19 cellular contexts compared by ENCODE assay signal in genomic region chr3:49453621-49454315, GRCh38. TPM values are rescaled to one million over a fixed set of nuclear protein-coding genes. Genes with fewer than 3 reads are reported as not detected.
A peak's percentile ranks its signal among the peaks of the same experiment; 100 is the strongest.
DNase-seq lines count a peak whose midpoint lies in the region; FAIRE-seq and TF ChIP-seq lines count a peak whose summit lies in the region.
"Had no signal": no experiment of that assay in that cellular context is flagged by ENCODE, and none has a peak within 500 bp of the region (broad histone marks: within the 10 kb centered on the region; RNA-seq: fewer than 3 reads in every experiment).

No MANE protein-coding gene starts in this region.

- no peak for FAIRE-seq in astrocyte (lab: Jason Lieb, UNC)
- FAIRE-seq: D721Med, GM12891, GM19239, H54 had no signal

- H3K4me1 ChIP-seq in BLaER1 treated with 17β-estradiol and CSF1 and Interleukin-3, amounts not matched to agents 10 nM and 100 nM: peaks cover 2 to 29% (median 18%) of the 10 kb centered on the region in 10 experiments; a peak in 18 of 20 replicates
- H3K4me1 ChIP-seq in astrocyte (ENCODE audit: insufficient read depth, low read length) (peaks cover 5% of the 10 kb centered on the region), colonic mucosa (no peaks in the 10 kb centered on the region)

- 0 out of 22 replicates have a peak overlapping the region, but pooled peaks of 1 of the 11 experiments have one; percentile 44 for H3K9ac ChIP-seq in BLaER1 treated with 17β-estradiol and CSF1 and Interleukin-3, amounts not matched to agents 10 nM and 100 nM
- H3K9ac ChIP-seq in astrocyte (ENCODE audit: low read length) (no peak overlapping the region), colonic mucosa (ENCODE audit: low read depth in 2 of 2, low read length in 2 of 2) (no peak overlapping the region)
- H3K9ac ChIP-seq: GM23248 had no signal

- no peaks in the 10 kb centered on the region for H3K27me3 ChIP-seq in BLaER1 treated with 17β-estradiol and CSF1 and Interleukin-3, amounts not matched to agents 10 nM and 100 nM
- no peaks in the 10 kb centered on the region for H3K27me3 ChIP-seq in astrocyte (ENCODE audit: insufficient read depth, low read length)
- no peaks in the 10 kb centered on the region for H3K27me3 ChIP-seq in colonic mucosa

- peak overlapping the region; percentile 58 for H3K27ac Mint-ChIP-seq in astrocyte (ENCODE audit: unreplicated experiment)
- H3K27ac Mint-ChIP-seq in nephron: peak overlapping the region; percentile 23 to 90 (median 60)
- H3K27ac Mint-ChIP-seq: HFFc6 had no signal

- DNase-seq in astrocyte (ENCODE audit: low read depth): no peak
- DNase-seq in iPS-NIHi7 (ENCODE audit: extremely low spot score): no peak
- no peak for DNase-seq in colonic mucosa
- no peak for DNase-seq in SIG-M5 (lab: John Stamatoyannopoulos, UW)
- DNase-seq in kidney glomerular epithelial cell (lab: John Stamatoyannopoulos, UW): no peak
- DNase-seq: 8988T; C1 segment of cervical spinal cord; CD4-positive, CD25-positive, alpha-beta regulatory T cell; GM23248; HCEC 1CT; HFFc6 had no signal

- peaks cover 10% of the 10 kb centered on the region for H3K4me1 Mint-ChIP-seq in astrocyte (ENCODE audit: low read depth, unreplicated experiment)
- peaks cover 37% of the 10 kb centered on the region for H3K4me1 Mint-ChIP-seq in nephron

- H3K4me3 ChIP-seq in BLaER1 treated with 17β-estradiol and CSF1 and Interleukin-3, amounts not matched to agents 10 nM and 100 nM: no peak overlapping the region
- H3K4me3 ChIP-seq in astrocyte (ENCODE audit: insufficient read depth, low read depth, low read length): no peak overlapping the region
- no peak overlapping the region for H3K4me3 ChIP-seq in colonic mucosa
- H3K4me3 ChIP-seq: GM23248 had no signal

- no peak for TF ChIP-seq CTCF in astrocyte (IDR thresholded peaks at IDR 0.05; ENCODE audit: insufficient read depth, low read depth, low read length)
- TF ChIP-seq CTCF in nephron (IDR thresholded peaks at IDR 0.05; ENCODE audit: unreplicated experiment in 3 of 3): no peak
- TF ChIP-seq CTCF in colonic mucosa (IDR thresholded peaks at IDR 0.05): no peak

- no peaks in the 10 kb centered on the region for H3K36me3 Mint-ChIP-seq in astrocyte (ENCODE audit: low read depth, unreplicated experiment)
- H3K36me3 Mint-ChIP-seq in nephron (ENCODE audit: low read depth): no peaks in the 10 kb centered on the region
- H3K36me3 Mint-ChIP-seq: CD4-positive, CD25-positive, alpha-beta regulatory T cell had no signal

- peak overlapping the region in 8 of 11 experiments; percentile 41 to 62 (median 53); a peak in 15 of 22 replicates for H3K4me2 ChIP-seq in BLaER1 treated with 17β-estradiol and CSF1 and Interleukin-3, amounts not matched to agents 10 nM and 100 nM
- no peak overlapping the region for H3K4me2 ChIP-seq in astrocyte (ENCODE audit: low read length)

- intact Hi-C loops in colonic mucosa (cut with DNase I): no loop called here

- no peak overlapping the region for H2AFZ ChIP-seq in astrocyte (ENCODE audit: low read depth, low read length)
- H2AFZ ChIP-seq: GM23248 had no signal

- H3K79me2 ChIP-seq in astrocyte (ENCODE audit: insufficient read depth, low read length): no peaks in the 10 kb centered on the region

- H3K9me3 Mint-ChIP-seq in astrocyte (ENCODE audit: unreplicated experiment) (no peaks in the 10 kb centered on the region), nephron (no peaks in the 10 kb centered on the region)
- H3K9me3 Mint-ChIP-seq: CD4-positive, CD25-positive, alpha-beta regulatory T cell; HFFc6 had no signal

- H3K4me3 Mint-ChIP-seq in astrocyte (ENCODE audit: unreplicated experiment): no peak overlapping the region
- H3K4me3 Mint-ChIP-seq in nephron: peak overlapping the region in 1 of 3 experiments; percentile 10
- H3K4me3 Mint-ChIP-seq: CD4-positive, CD25-positive, alpha-beta regulatory T cell; HFFc6 had no signal

- H3K9me3 ChIP-seq in BLaER1 treated with 17β-estradiol and CSF1 and Interleukin-3, amounts not matched to agents 10 nM and 100 nM (replicated peaks in 1 of 11): no peaks in the 10 kb centered on the region
- H3K9me3 ChIP-seq in astrocyte (ENCODE audit: insufficient read depth, low read depth, low read length) (no peaks in the 10 kb centered on the region), colonic mucosa (no peaks in the 10 kb centered on the region)
- H3K9me3 ChIP-seq: Caco-2 had no signal

- no peaks in the 10 kb centered on the region for H3K36me3 ChIP-seq in BLaER1 treated with 17β-estradiol and CSF1 and Interleukin-3, amounts not matched to agents 10 nM and 100 nM
- H3K36me3 ChIP-seq in astrocyte (ENCODE audit: insufficient read depth, low read length) (no peaks in the 10 kb centered on the region), colonic mucosa (no peaks in the 10 kb centered on the region)

- H3K27ac ChIP-seq in BLaER1 treated with 17β-estradiol and CSF1 and Interleukin-3, amounts not matched to agents 10 nM and 100 nM: peak overlapping the region in 1 of 11 experiments; percentile 22; a peak in 1 of 22 replicates
- H3K27ac ChIP-seq in astrocyte (ENCODE audit: low read depth, low read length) (no peak overlapping the region), colonic mucosa (no peak overlapping the region)
- H3K27ac ChIP-seq: GM23248, HL-60 had no signal

- peaks cover 2% of the 10 kb centered on the region for H3K27me3 Mint-ChIP-seq in astrocyte (ENCODE audit: low read depth, unreplicated experiment)
- no peaks in the 10 kb centered on the region for H3K27me3 Mint-ChIP-seq in nephron (ENCODE audit: low read depth)
- H3K27me3 Mint-ChIP-seq: CD4-positive, CD25-positive, alpha-beta regulatory T cell had no signal

- no peaks in the 10 kb centered on the region for H4K20me1 ChIP-seq in BLaER1 treated with 17β-estradiol and CSF1 and Interleukin-3, amounts not matched to agents 10 nM and 100 nM
- H4K20me1 ChIP-seq in astrocyte (ENCODE audit: insufficient read depth, low read length): no peaks in the 10 kb centered on the region

RNA-seq across cellular contexts. Expression of gene DAG1, which starts 16.3 kb away (rescaled TPM):
- total RNA-seq in astrocyte (64.3 and 84.3 TPM in 2 replicates), colonic mucosa (100 to 1,000 TPM in 1 of 2 donors, 10 to 100 TPM in 1; 81.7 to 107 TPM)

RNA-seq across cellular contexts. Expression of gene NICN1, which starts 24.6 kb away (rescaled TPM):
- total RNA-seq in astrocyte (19.8 and 20.1 TPM in 2 replicates), colonic mucosa (1 to 10 TPM; 5.5 to 6.6 TPM)

RNA-seq across cellular contexts. Expression of gene AMT, which starts 31.5 kb away (rescaled TPM):
- 4.0 and 5.2 TPM in 2 replicates for total RNA-seq in astrocyte
- total RNA-seq in colonic mucosa: 10 to 100 TPM; 20.6 to 24.5 TPM

RNA-seq across cellular contexts. Expression of gene TCTA, which starts 41.5 kb away (rescaled TPM):
- total RNA-seq in astrocyte (14.7 and 15.3 TPM in 2 replicates), colonic mucosa (10 to 100 TPM; 35.0 to 37.6 TPM)

RNA-seq across cellular contexts. Expression of gene RHOA, which starts 42.0 kb away (rescaled TPM):
- total RNA-seq in astrocyte (538 and 553 TPM in 2 replicates), colonic mucosa (100 to 1,000 TPM; 499 to 506 TPM)
